Comparison of ENCODE assay signal across 23 cellular contexts in the genomic region with DNA sequence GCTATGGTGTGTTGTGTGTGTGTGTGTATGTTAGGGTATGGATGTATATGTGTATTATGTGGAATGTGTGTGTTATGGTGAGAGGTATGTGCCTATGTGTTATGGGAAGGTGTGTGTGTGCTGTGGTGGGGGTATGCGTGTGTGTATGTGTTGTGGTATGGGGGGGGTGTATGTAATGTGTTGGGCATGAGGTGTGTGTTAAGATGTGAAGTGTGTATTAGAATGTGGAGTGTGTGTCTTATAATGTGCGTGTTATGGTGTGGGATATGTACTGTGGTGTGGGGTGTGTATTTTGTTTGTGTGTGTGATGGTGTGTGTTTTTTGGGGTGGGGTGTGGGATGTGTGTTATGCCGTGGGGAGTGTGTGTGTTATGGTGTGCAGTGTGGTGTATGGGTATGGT.
"Had no signal": no experiment of that assay in that cellular context is flagged by ENCODE, and none has a peak within 500 bp of the region (broad histone marks: within the 10 kb centered on the region; RNA-seq: fewer than 3 reads in every experiment).

No MANE protein-coding gene starts in this region.

- H3K9me3 ChIP-seq: esophagus muscularis mucosa, left ventricle myocardium inferior, lower lobe of right lung, neutrophil, psoas muscle, right lobe of liver, tibial artery, upper lobe of right lung had no signal

- H3K36me3 ChIP-seq: esophagus muscularis mucosa, left ventricle myocardium inferior, lower lobe of right lung, neutrophil, right lobe of liver, tibial artery, upper lobe of right lung had no signal

- H3K27ac ChIP-seq: epithelial cell of prostate, left ventricle myocardium inferior, lower lobe of right lung, neutrophil, psoas muscle, upper lobe of right lung had no signal

- H3K4me3 ChIP-seq: dorsolateral prefrontal cortex, esophagus muscularis mucosa, hepatocyte, lower lobe of right lung, psoas muscle, right lobe of liver, tibial artery, upper lobe of right lung had no signal

- ATAC-seq: stimulated activated memory B cell treated with anti-CD40 and anti-IgM and Interleukin-4, amounts not matched to agents 10 μg/mL and 1 μg/mL and 100 μg/mL, for 72 hours had no signal

- H3K4me3 Mint-ChIP-seq: memory B cell; nephron progenitor cell; stimulated activated memory B cell treated with anti-CD40 and anti-IgM and Interleukin-4, amounts not matched to agents 10 μg/mL and 1 μg/mL and 100 μg/mL, for 72 hours; stimulated activated naive CD8-positive, alpha-beta T cell treated with anti-CD3 and anti-CD28 coated beads, Interleukin-15, Interleukin-2, amounts not matched to agents 100 ng/mL and 50 ng/mL, for 24 hours had no signal

- FAIRE-seq: endometrium, kidney had no signal

- H3K27me3 Mint-ChIP-seq: stimulated activated naive CD8-positive, alpha-beta T cell treated with anti-CD3 and anti-CD28 coated beads, Interleukin-15, Interleukin-2, amounts not matched to agents 100 ng/mL and 50 ng/mL, for 24 hours had no signal

- H3K4me1 Mint-ChIP-seq: memory B cell; naive B cell; stimulated activated memory B cell treated with anti-CD40 and anti-IgM and Interleukin-4, amounts not matched to agents 10 μg/mL and 1 μg/mL and 100 μg/mL, for 72 hours had no signal

- H3K36me3 Mint-ChIP-seq: memory B cell; naive B cell; stimulated activated memory B cell treated with anti-CD40 and anti-IgM and Interleukin-4, amounts not matched to agents 10 μg/mL and 1 μg/mL and 100 μg/mL, for 72 hours had no signal

- H3K9me3 Mint-ChIP-seq: memory B cell; naive B cell; nephron progenitor cell; stimulated activated memory B cell treated with anti-CD40 and anti-IgM and Interleukin-4, amounts not matched to agents 10 μg/mL and 1 μg/mL and 100 μg/mL, for 72 hours; stimulated activated naive CD8-positive, alpha-beta T cell treated with anti-CD3 and anti-CD28 coated beads, Interleukin-15, Interleukin-2, amounts not matched to agents 100 ng/mL and 50 ng/mL, for 24 hours had no signal

- H3K27me3 ChIP-seq: esophagus muscularis mucosa, hepatocyte, neutrophil, right lobe of liver, tibial artery, upper lobe of right lung had no signal

- DNase-seq: cortex of kidney; dorsolateral prefrontal cortex; effector CD8-positive, alpha-beta T cell; kidney; left cardiac atrium; left ventricle myocardium inferior; lower lobe of right lung; naive B cell; nephron progenitor cell; psoas muscle; retina; right lobe of liver; stimulated activated CD4-positive, alpha-beta T cell treated with anti-CD3 and anti-CD28 coated beads, Interleukin-4, amount 100 ng/mL, for 24 hours; tibial artery; upper lobe of right lung had no signal

- H3K27ac Mint-ChIP-seq: memory B cell; naive B cell; stimulated activated memory B cell treated with anti-CD40 and anti-IgM and Interleukin-4, amounts not matched to agents 10 μg/mL and 1 μg/mL and 100 μg/mL, for 72 hours; stimulated activated naive CD8-positive, alpha-beta T cell treated with anti-CD3 and anti-CD28 coated beads, Interleukin-15, Interleukin-2, amounts not matched to agents 100 ng/mL and 50 ng/mL, for 24 hours had no signal
